23 cellular contexts compared by ENCODE assay signal in the genomic region with DNA sequence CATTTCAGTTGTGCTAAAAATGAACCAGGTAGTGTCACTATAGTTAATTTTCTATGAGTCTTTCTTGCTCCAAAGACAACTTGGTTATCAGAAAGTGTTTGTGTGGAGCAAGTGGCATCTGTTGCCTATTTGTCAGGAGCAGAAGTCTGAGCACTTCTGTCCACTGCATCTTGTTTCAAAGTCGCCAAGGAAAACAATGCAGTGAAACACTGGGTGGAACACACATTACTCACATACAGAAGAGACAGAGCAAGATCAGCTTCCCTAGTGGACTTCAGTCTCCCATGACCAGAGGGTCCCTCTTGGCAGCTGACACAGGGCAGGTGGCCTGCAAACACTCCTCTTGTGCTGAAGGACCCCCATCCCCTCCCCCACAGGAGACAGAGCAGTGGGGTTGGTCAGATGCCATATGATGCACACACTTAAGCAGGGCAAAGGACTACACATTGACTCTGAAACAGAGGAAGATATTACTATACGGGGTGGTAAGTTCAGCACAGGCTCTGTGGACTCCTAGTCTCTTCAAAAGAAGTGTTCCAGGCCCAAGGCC. TPM values are rescaled to one million over a fixed set of nuclear protein-coding genes. Genes with fewer than 3 reads are reported as not detected.
DNase-seq lines count a peak whose midpoint lies in the region; FAIRE-seq and TF ChIP-seq lines count a peak whose summit lies in the region.
"Had no signal": no experiment of that assay in that cellular context is flagged by ENCODE, and none has a peak within 500 bp of the region (broad histone marks: within the 10 kb centered on the region; RNA-seq: fewer than 3 reads in every experiment).

No MANE protein-coding gene starts in this region.

- H3K36me3 ChIP-seq in H1 (ENCODE audit: control insufficient read depth in 2 of 4, insufficient read depth in 4 of 4, low read length in 3 of 4) (no peaks in the 10 kb centered on the region), mesenchymal stem cell (ENCODE audit: control insufficient read depth in 1 of 2, insufficient read depth in 2 of 2, low read depth in 1 of 2, low read length in 2 of 2) (no peaks in the 10 kb centered on the region), suprapubic skin (no peaks in the 10 kb centered on the region)
- H3K36me3 ChIP-seq: heart left ventricle, upper lobe of left lung had no signal

- H3K23me2 ChIP-seq in H1 (ENCODE audit: low read depth, low read length) = peaks cover 10% of the 10 kb centered on the region

- no peak overlapping the region; a peak in 1 of 7 replicates for H3K9ac ChIP-seq in H1 (replicated peaks in 1 of 4; ENCODE audit: extremely low read depth in 1 of 4, low read depth in 3 of 4, low read length in 3 of 4)
- peak overlapping the region; percentile 0 for H3K9ac ChIP-seq in mesenchymal stem cell (ENCODE audit: low read length)
- H3K9ac ChIP-seq: SK-N-SH had no signal

- H3K27ac ChIP-seq in H1 (ENCODE audit: low read depth, low read length) (no peak overlapping the region), mesenchymal stem cell (ENCODE audit: low read length, poor library complexity, severe bottlenecking) (no peak overlapping the region), suprapubic skin (no peak overlapping the region)
- H3K27ac ChIP-seq: heart left ventricle, upper lobe of left lung, VCaP had no signal

- CTCF ChIA-PET in H1 (lab: Charles Lee; ENCODE audit: partially characterized antibody) = interaction anchor here (4.6 kb wide), 1 partner anchor 10 kb away, joined by 47 read pairs; no protein-coding TSS in a partner anchor

- TF ChIP-seq RAD21 in H1 (IDR thresholded peaks at IDR 0.05 in 1 of 2, conservative IDR thresholded peaks at IDR 0.05 in 1 of 2; ENCODE audit: low read depth in 2 of 2, low read length in 2 of 2) = no peak

- no peak overlapping the region for H3K56ac ChIP-seq in H1 (replicated peaks; ENCODE audit: insufficient read length, low read depth, low read length)

- WGBS in H1 (ENCODE audit: extremely low coverage in 1 of 2, insufficient coverage in 1 of 2, insufficient read length in 1 of 2, insufficient replicate concordance in 2 of 2, low coverage in 1 of 2, low lambda C conversion rate in 2 of 2, missing lambda C conversion rate in 1 of 2), 2 experiments = 95% methylated on average over 2 of the region's 2 CpGs; no CpG with 5 or more reads in 1 of the 2 experiments
- WGBS in mesenchymal stem cell = 83% methylated on average over 2 of the region's 2 CpGs
- 82% methylated on average over 2 of the region's 2 CpGs for WGBS in suprapubic skin

- no peak overlapping the region for H2BK5ac ChIP-seq in H1 (ENCODE audit: low read depth, low read length)
- H2BK5ac ChIP-seq in mesenchymal stem cell (ENCODE audit: low read depth, low read length, poor library complexity, severe bottlenecking) = no peak overlapping the region

- H3K79me2 ChIP-seq in H1 (ENCODE audit: control insufficient read depth in 1 of 2, insufficient read depth in 2 of 2, low read length in 2 of 2) = no peaks in the 10 kb centered on the region

- H3K14ac ChIP-seq in H1 (ENCODE audit: insufficient read length) (no peak overlapping the region), mesenchymal stem cell (ENCODE audit: low read length in 2 of 2) (no peak overlapping the region)

- H4K91ac ChIP-seq in H1 (replicated peaks; ENCODE audit: insufficient read length, low read length) (no peak overlapping the region), mesenchymal stem cell (ENCODE audit: low read length) (no peak overlapping the region)

- H2AFZ ChIP-seq in H1 (ENCODE audit: low read length) = 0 out of 2 replicates have a peak overlapping the region, but pooled peaks have one; percentile 55
- no peak overlapping the region for H2AFZ ChIP-seq in mesenchymal stem cell (ENCODE audit: low read depth, low read length)

- no peak for TF ChIP-seq POLR2A in H1 (IDR thresholded peaks at IDR 0.05; ENCODE audit: control extremely low read depth in 1 of 2, low read depth in 2 of 2, low read length in 2 of 2)
- TF ChIP-seq POLR2A in suprapubic skin (IDR thresholded peaks at IDR 0.05) = no peak

- H3K4ac ChIP-seq in H1 (replicated peaks; ENCODE audit: insufficient read length, low read depth, low read length) = no peak overlapping the region
- H3K4ac ChIP-seq in mesenchymal stem cell (ENCODE audit: low read depth in 1 of 2, low read length in 2 of 2) = no peak overlapping the region

- H3K23ac ChIP-seq in H1 (ENCODE audit: insufficient read length) (no peak overlapping the region), mesenchymal stem cell (ENCODE audit: low read length in 2 of 2) (no peak overlapping the region)

- H3K79me1 ChIP-seq in H1 (ENCODE audit: low read depth, low read length) (no peaks in the 10 kb centered on the region), mesenchymal stem cell (replicated peaks; ENCODE audit: low read length, poor library complexity, severe bottlenecking) (no peaks in the 10 kb centered on the region)

- H4K20me1 ChIP-seq in H1 (replicated peaks in 1 of 2; ENCODE audit: control insufficient read depth in 1 of 2, insufficient read depth in 2 of 2, low read length in 2 of 2) = no peaks in the 10 kb centered on the region

- H3K4me2 ChIP-seq in H1 (ENCODE audit: insufficient read depth in 1 of 2, low read depth in 2 of 2, low read length in 2 of 2) = no peak overlapping the region
- no peak overlapping the region for H3K4me2 ChIP-seq in mesenchymal stem cell (ENCODE audit: low read length, poor library complexity, severe bottlenecking)
- H3K4me2 ChIP-seq: SK-N-SH had no signal

- TF ChIP-seq EP300 in H1 (IDR thresholded peaks at IDR 0.05; ENCODE audit: borderline replicate concordance in 1 of 2, low read depth in 2 of 2, low read length in 2 of 2) = no peak
- no peak for TF ChIP-seq EP300 in suprapubic skin (IDR thresholded peaks at IDR 0.05)

- TF ChIP-seq CTCF in H1 (IDR thresholded peaks at IDR 0.05; ENCODE audit: control extremely low read depth in 1 of 3, insufficient read depth in 1 of 3, low read depth in 1 of 3, low read length in 3 of 3) (no peak), suprapubic skin (IDR thresholded peaks at IDR 0.05) (no peak)

- no peak overlapping the region for H4K8ac ChIP-seq in H1 (ENCODE audit: extremely low read depth, insufficient read depth, low read length)
- no peak overlapping the region for H4K8ac ChIP-seq in mesenchymal stem cell (ENCODE audit: low read length)

- DNase-seq in NCI-H82 (lab: John Stamatoyannopoulos, UW) = peak; percentile 1
- no peak for DNase-seq in NCI-H82 treated with DMSO at 0.1 percent for 48 hours (lab: John Stamatoyannopoulos, UW; ENCODE audit: unreplicated experiment)
- DNase-seq in H1 (ENCODE audit: low read depth in 1 of 2, low spot score in 2 of 2) = no peak
- no peak for DNase-seq in mesenchymal stem cell
- DNase-seq in stromal cell of bone marrow (ENCODE audit: low read depth) = peak; percentile 52
- no peak for DNase-seq in HT-29 (ENCODE audit: low spot score)
- no peak for DNase-seq in suprapubic skin (ENCODE audit: low spot score in 2 of 2)
- no peak for DNase-seq in occipital lobe (lab: John Stamatoyannopoulos, UW)
- DNase-seq: activated CD4-positive, alpha-beta T cell treated with anti-CD3 and anti-CD28 coated beads, Interleukin-2, amount 10 ng/mL, durations not matched to agents 24 days and 14 days; anterior cingulate cortex; COR-L47; DMS79 treated with DMSO at 0.1 percent for 48 hours; H7; heart left ventricle; left colon; natural killer cell; NCI-H187; NCI-H748 treated with DMSO at 0.1 percent for 48 hours; SK-N-SH; T-helper 17 cell; upper lobe of left lung had no signal

- peaks cover 0 to 8% (median 0%) of the 10 kb centered on the region in 4 experiments; a peak in 2 of 7 replicates for H3K4me1 ChIP-seq in H1 (replicated peaks in 1 of 4; ENCODE audit: control insufficient read depth in 3 of 4, insufficient read depth in 4 of 4, low read length in 3 of 4)
- H3K4me1 ChIP-seq in mesenchymal stem cell (ENCODE audit: control insufficient read depth, insufficient read depth, low read depth, low read length) = no peaks in the 10 kb centered on the region
- H3K4me1 ChIP-seq in suprapubic skin = peaks cover 14% of the 10 kb centered on the region

- POLR2A ChIA-PET in H1 (lab: Charles Lee; ENCODE audit: partially characterized antibody) = no interaction called here

- no peak overlapping the region for H2BK20ac ChIP-seq in H1 (ENCODE audit: low read length)

- no peak overlapping the region for H4K5ac ChIP-seq in H1 (ENCODE audit: insufficient read length, low read depth, low read length)

- no peak for FAIRE-seq in H1 (lab: Jason Lieb, UNC)
- FAIRE-seq: GM12891 had no signal

- H3K27me3 ChIP-seq in H1 (replicated peaks in 1 of 4; ENCODE audit: control insufficient read depth in 3 of 4, extremely low read depth in 1 of 4, insufficient read depth in 3 of 4, low read length in 3 of 4) = peaks cover 0 to 1% (median 0%) of the 10 kb centered on the region in 4 experiments; a peak in 1 of 7 replicates
- H3K27me3 ChIP-seq in mesenchymal stem cell (ENCODE audit: control insufficient read depth in 1 of 2, insufficient read depth in 1 of 2, low read length in 2 of 2) = no peaks in the 10 kb centered on the region
- H3K27me3 ChIP-seq in suprapubic skin = peaks cover 3% of the 10 kb centered on the region
- H3K27me3 ChIP-seq: heart left ventricle, upper lobe of left lung had no signal

- H2BK12ac ChIP-seq in H1 (ENCODE audit: low read depth, low read length) = no peak overlapping the region
- H2BK12ac ChIP-seq in mesenchymal stem cell (ENCODE audit: low read length in 2 of 2) = no peak overlapping the region

- no peak overlapping the region for H2AK5ac ChIP-seq in H1 (ENCODE audit: low read depth, low read length)
- no peak overlapping the region for H2AK5ac ChIP-seq in mesenchymal stem cell (ENCODE audit: low read length, severe bottlenecking)

- H3K9me3 ChIP-seq in H1 (ENCODE audit: insufficient read depth in 2 of 2, low read depth in 1 of 2, low read length in 1 of 2) = no peaks in the 10 kb centered on the region
- H3K9me3 ChIP-seq in mesenchymal stem cell (ENCODE audit: control insufficient read depth, low read length) = no peaks in the 10 kb centered on the region
- H3K9me3 ChIP-seq in suprapubic skin = no peaks in the 10 kb centered on the region
- H3K9me3 ChIP-seq: heart left ventricle, SK-N-SH, upper lobe of left lung had no signal

- H2BK15ac ChIP-seq in H1 (ENCODE audit: low read length) (no peak overlapping the region), mesenchymal stem cell (ENCODE audit: low read depth, poor library complexity, severe bottlenecking) (no peak overlapping the region)

- H2BK120ac ChIP-seq in H1 (replicated peaks; ENCODE audit: low read depth, low read length) (no peak overlapping the region), mesenchymal stem cell (ENCODE audit: low read depth, low read length) (no peak overlapping the region)

- H3K4me3 ChIP-seq in H1 (ENCODE audit: extremely low read depth in 1 of 4, insufficient read depth in 2 of 4, low read depth in 3 of 4, low read length in 4 of 4) (no peak overlapping the region), mesenchymal stem cell (ENCODE audit: insufficient read depth in 1 of 2, low read depth in 1 of 2, low read length in 2 of 2) (no peak overlapping the region), suprapubic skin (no peak overlapping the region)
- H3K4me3 ChIP-seq: heart left ventricle, upper lobe of left lung had no signal

- H3K18ac ChIP-seq in H1 (ENCODE audit: extremely low read depth, low read length) (no peak overlapping the region), mesenchymal stem cell (ENCODE audit: low read depth in 1 of 2, low read length in 2 of 2) (no peak overlapping the region)

RNA-seq across cellular contexts. Expression of a gene that starts 3.6 kb away (rescaled TPM):
- 2.6 TPM in 2 replicates for total RNA-seq in H1 (2021; fragmentation: NEBNext Ultra II Directional; extraction: Animal tissue kit (Norgen Biotek cat#: 25700))
- 0.44 and 0.88 TPM in 2 replicates for polyA plus RNA-seq in H1 (2011; rRNA removed)
- 0.89 TPM for polyA plus RNA-seq in H1 (2011; cell fraction: cytosol; rRNA removed)
- polyA plus RNA-seq in H1 (2011; cell fraction: nucleus; rRNA removed) = 0.41 TPM
- 1.6 to 3.0 TPM (median 1.9 TPM) in 4 replicates for polyA plus RNA-seq in H1 (2012, experiment 1 of 2)
- polyA plus RNA-seq in H1 (2012, experiment 2 of 2) = 0.21 TPM
- 1.2 TPM for polyA plus RNA-seq in H1 (2013, experiment 1 of 2)
- 1.2 TPM for polyA plus RNA-seq in H1 (2013, experiment 2 of 2)
- 1.2 and 2.0 TPM in 2 replicates for polyA minus RNA-seq in H1 (2011; rRNA and poly(A)+ RNA removed)
- 2.1 TPM for polyA minus RNA-seq in H1 (2011; cell fraction: cytosol; rRNA and poly(A)+ RNA removed)
- polyA minus RNA-seq in H1 (2011; cell fraction: nucleus; rRNA and poly(A)+ RNA removed) = 2.7 TPM
- polyA plus RNA-seq in mesenchymal stem cell (2013, experiment 1 of 2) = 3.6 TPM
- polyA plus RNA-seq in mesenchymal stem cell (2013, experiment 2 of 2) = 3.7 TPM
- 0.43 and 0.50 TPM in 2 replicates for total RNA-seq in HT-29 (2014; rRNA removed; shearing (Covaris generic))
- 1 to 10 TPM in 1 of 4 donors, under 1 TPM in 3; 0.70 to 1.9 (median 0.92) TPM for total RNA-seq in suprapubic skin
- 19.5 TPM for total RNA-seq in occipital lobe

Comparison
In these comparisons a context has a peak if more than half of its experiments do, and no peak if none do; other contexts are left out.
1. DNase-seq: peak in NCI-H82 (single experiment) and stromal cell of bone marrow (single experiment); none in NCI-H82 treated with DMSO at 0.1 percent for 48 hours (single experiment), H1 (0 of 2), mesenchymal stem cell (single experiment), HT-29 (single experiment), suprapubic skin (0 of 2) and occipital lobe (single experiment).